Comparison of ENCODE assay signal across 8 cellular contexts in the genomic region with DNA sequence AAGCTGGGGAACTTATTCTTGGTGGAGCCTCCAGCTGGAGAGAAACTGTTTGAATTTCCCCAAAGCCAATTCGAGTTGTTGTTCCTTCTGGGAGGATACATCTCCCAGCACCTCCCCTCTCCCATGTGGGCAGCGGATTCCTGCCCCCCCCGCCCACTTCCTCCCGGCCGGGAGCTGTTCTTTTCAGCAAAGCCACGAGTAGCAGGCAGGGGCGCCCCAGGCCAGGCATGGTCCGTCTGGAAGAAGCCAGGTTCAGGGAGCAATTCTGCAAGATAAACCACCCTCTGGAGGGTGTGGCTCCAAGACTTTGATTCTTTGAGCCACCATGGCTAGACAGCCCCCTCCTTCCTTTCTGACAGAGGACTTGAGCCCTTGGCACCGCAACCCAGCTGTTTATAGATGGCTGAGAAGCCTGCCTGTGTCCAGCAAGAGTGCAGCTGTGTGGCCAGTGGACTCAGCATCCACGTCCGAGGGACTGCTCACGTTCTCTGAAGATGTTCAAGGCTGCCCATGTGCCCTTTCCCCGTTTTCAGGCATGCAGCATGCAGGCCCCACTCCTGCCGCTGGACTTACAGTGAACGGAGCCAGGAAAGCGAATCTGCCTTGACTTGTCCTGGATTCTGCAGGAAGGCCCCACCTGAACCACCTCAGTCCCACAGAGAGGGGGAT.
DNase-seq lines count a peak whose midpoint lies in the region; ATAC-seq lines count a peak whose summit lies in the region.
"Had no signal": no experiment of that assay in that cellular context is flagged by ENCODE, and none has a peak within 500 bp of the region (broad histone marks: within the 10 kb centered on the region; RNA-seq: fewer than 3 reads in every experiment).

No MANE protein-coding gene starts in this region.

- no peak for ATAC-seq in HG03354 (IDR thresholded peaks at IDR 0.05; ENCODE audit: poor library complexity, severe bottlenecking, unreplicated experiment)

- no peak overlapping the region for H2BK12ac ChIP-seq in mesenchymal stem cell (ENCODE audit: low read length in 2 of 2)

- no peak overlapping the region for H2AFZ ChIP-seq in mesenchymal stem cell (ENCODE audit: low read depth, low read length)

- H3K14ac ChIP-seq in mesenchymal stem cell (ENCODE audit: low read length in 2 of 2), result no peak overlapping the region

- H3K9me3 ChIP-seq in MG63, result no peaks in the 10 kb centered on the region
- H3K9me3 ChIP-seq in mesenchymal stem cell (ENCODE audit: control insufficient read depth, low read length), result no peaks in the 10 kb centered on the region

- no peak overlapping the region for H2BK5ac ChIP-seq in mesenchymal stem cell (ENCODE audit: low read depth, low read length, poor library complexity, severe bottlenecking)

- no peak overlapping the region for H2AK5ac ChIP-seq in mesenchymal stem cell (ENCODE audit: low read length, severe bottlenecking)

- H3K36me3 ChIP-seq in MG63 (no peaks in the 10 kb centered on the region), mesenchymal stem cell (ENCODE audit: control insufficient read depth in 1 of 2, insufficient read depth in 2 of 2, low read depth in 1 of 2, low read length in 2 of 2) (no peaks in the 10 kb centered on the region)

- H3K27me3 ChIP-seq in MG63 (no peaks in the 10 kb centered on the region), mesenchymal stem cell (ENCODE audit: control insufficient read depth in 1 of 2, insufficient read depth in 1 of 2, low read length in 2 of 2) (peaks cover 0 to 4% of the 10 kb centered on the region in 2 experiments)

- H2BK120ac ChIP-seq in mesenchymal stem cell (ENCODE audit: low read depth, low read length), result no peak overlapping the region

- H3K4me1 ChIP-seq in mesenchymal stem cell (ENCODE audit: control insufficient read depth, insufficient read depth, low read depth, low read length), result peaks cover 4% of the 10 kb centered on the region

- no peak overlapping the region for H2BK15ac ChIP-seq in mesenchymal stem cell (ENCODE audit: low read depth, poor library complexity, severe bottlenecking)

- no peaks in the 10 kb centered on the region for H3K79me1 ChIP-seq in mesenchymal stem cell (replicated peaks; ENCODE audit: low read length, poor library complexity, severe bottlenecking)

- 39% methylated on average over 16 of the region's 16 CpGs for WGBS in mesenchymal stem cell

- H3K27ac ChIP-seq in mesenchymal stem cell (ENCODE audit: low read length, poor library complexity, severe bottlenecking), result no peak overlapping the region

- H3K18ac ChIP-seq in mesenchymal stem cell (ENCODE audit: low read depth in 1 of 2, low read length in 2 of 2), result no peak overlapping the region

- H3K4me3 ChIP-seq in MG63 (peak overlapping the region; percentile 35), mesenchymal stem cell (ENCODE audit: insufficient read depth in 1 of 2, low read depth in 1 of 2, low read length in 2 of 2) (peak overlapping the region in 1 of 2 experiments; percentile 79)

- no peak overlapping the region for H3K4ac ChIP-seq in mesenchymal stem cell (ENCODE audit: low read depth in 1 of 2, low read length in 2 of 2)

- peak; percentile 77 for DNase-seq in MG63
- peak; percentile 79 for DNase-seq in ecto neural progenitor cell (ENCODE audit: low spot score)
- DNase-seq in mesenchymal stem cell, result peak; percentile 63
- DNase-seq in ureter (ENCODE audit: low spot score), result peak; percentile 65
- DNase-seq in NCI-H1436 treated with DMSO at 0.1 percent for 48 hours (lab: John Stamatoyannopoulos, UW), result no peak
- DNase-seq in OCI-M2 (lab: John Stamatoyannopoulos, UW; ENCODE audit: unreplicated experiment), result no peak
- DNase-seq: amniotic stem cell had no signal

- H3K23ac ChIP-seq in mesenchymal stem cell (ENCODE audit: low read length in 2 of 2), result no peak overlapping the region

- H4K8ac ChIP-seq in mesenchymal stem cell (ENCODE audit: low read length), result no peak overlapping the region

- H3K4me2 ChIP-seq in mesenchymal stem cell (ENCODE audit: low read length, poor library complexity, severe bottlenecking), result peak overlapping the region; percentile 33

- H4K91ac ChIP-seq in mesenchymal stem cell (ENCODE audit: low read length), result no peak overlapping the region

- H3K9ac ChIP-seq in mesenchymal stem cell (ENCODE audit: low read length), result peak overlapping the region; percentile 89

Comparison
In these comparisons a context has a peak if more than half of its experiments do, and no peak if none do; other contexts are left out.
1. DNase-seq: peak in MG63 (single experiment), ecto neural progenitor cell (single experiment), mesenchymal stem cell (single experiment) and ureter (single experiment); none in NCI-H1436 treated with DMSO at 0.1 percent for 48 hours (single experiment) and OCI-M2 (single experiment).